In the genomic region with DNA sequence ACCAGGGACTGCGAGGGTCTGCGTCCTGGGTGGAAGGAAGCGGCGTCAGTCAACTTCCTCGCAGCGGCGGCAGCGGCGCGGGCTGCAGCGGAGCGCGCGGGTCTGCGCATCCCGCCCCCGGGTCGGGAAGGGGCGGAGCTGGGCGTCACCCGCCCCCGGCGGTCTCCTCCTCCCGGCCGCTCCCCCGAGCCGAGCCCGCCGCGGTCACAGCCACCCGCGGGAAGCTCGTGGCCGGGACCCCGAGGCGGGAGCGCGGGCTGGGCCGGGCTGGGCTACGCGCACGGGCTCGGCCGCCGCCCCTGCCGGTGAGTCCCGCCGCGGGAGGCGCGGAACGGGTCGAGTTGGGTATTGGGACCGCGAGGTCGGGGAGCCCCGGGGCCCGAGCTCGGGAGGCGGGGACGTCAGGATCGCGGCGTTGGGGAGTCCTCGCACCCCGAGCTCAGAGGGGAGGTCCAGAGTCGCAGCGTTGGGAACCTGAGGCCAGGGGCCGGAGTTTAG, we compare ENCODE assay signal across 8 cellular contexts. TPM values are rescaled to one million over a fixed set of nuclear protein-coding genes. Genes with fewer than 3 reads are reported as not detected.
DNase-seq lines count a peak whose midpoint lies in the region; ATAC-seq and TF ChIP-seq lines count a peak whose summit lies in the region.

Gene PAQR8, plus strand, starts transcription at position 207 of the 498 bp plus-strand sequence. CDS start 41,063 bp downstream, outside the sequence.

- H3K4me3 ChIP-seq in choroid plexus epithelial cell (ENCODE audit: low read depth, low read length): peak within 1 kb of the TSS; percentile 74

- DNase-seq in SIG-M5 treated with dmso at 0.1 percent for 504 hours (lab: John Stamatoyannopoulos, UW; ENCODE audit: unreplicated experiment) (peak; percentile 53), SIG-M5 (lab: John Stamatoyannopoulos, UW) (no peak), NCI-H345 treated with DMSO at 0.1 percent for 48 hours (lab: John Stamatoyannopoulos, UW; ENCODE audit: unreplicated experiment) (peak; percentile 46), choroid plexus epithelial cell (ENCODE audit: low read depth) (peak; percentile 59), left lobe of liver (ENCODE audit: low spot score) (peak; percentile 63)
- peak; percentile 68 to 70 for DNase-seq in activated CD4-positive, alpha-beta T cell treated with anti-CD3 and anti-CD28 coated beads for 24 hours (ENCODE audit: low read depth in 2 of 2)
- DNase-seq in stimulated activated CD4-positive, alpha-beta T cell treated with anti-CD3 and anti-CD28 coated beads, Interleukin-1b, Interleukin-23, amount 100 ng/mL, for 48 hours: peak; percentile 78

- no peak for TF ChIP-seq CTCF in choroid plexus epithelial cell (conservative IDR thresholded peaks at IDR 0.05; ENCODE audit: low read depth, low read length)

- ATAC-seq in HG02973 (IDR thresholded peaks at IDR 0.05; ENCODE audit: unreplicated experiment) (peak; percentile 76), left lobe of liver (peak; percentile 96)

RNA-seq across cellular contexts. Expression of gene PAQR8, which starts in this region (rescaled TPM):
- total RNA-seq in left lobe of liver: 0.75 TPM

Comparison
In these comparisons a context has a peak if more than half of its experiments do, and no peak if none do; other contexts are left out.
1. Peak in DNase-seq and ATAC-seq in left lobe of liver; RNA of the gene not detected or under 1 TPM.